ENCODE assay signal across 25 cellular contexts in the genomic region with DNA sequence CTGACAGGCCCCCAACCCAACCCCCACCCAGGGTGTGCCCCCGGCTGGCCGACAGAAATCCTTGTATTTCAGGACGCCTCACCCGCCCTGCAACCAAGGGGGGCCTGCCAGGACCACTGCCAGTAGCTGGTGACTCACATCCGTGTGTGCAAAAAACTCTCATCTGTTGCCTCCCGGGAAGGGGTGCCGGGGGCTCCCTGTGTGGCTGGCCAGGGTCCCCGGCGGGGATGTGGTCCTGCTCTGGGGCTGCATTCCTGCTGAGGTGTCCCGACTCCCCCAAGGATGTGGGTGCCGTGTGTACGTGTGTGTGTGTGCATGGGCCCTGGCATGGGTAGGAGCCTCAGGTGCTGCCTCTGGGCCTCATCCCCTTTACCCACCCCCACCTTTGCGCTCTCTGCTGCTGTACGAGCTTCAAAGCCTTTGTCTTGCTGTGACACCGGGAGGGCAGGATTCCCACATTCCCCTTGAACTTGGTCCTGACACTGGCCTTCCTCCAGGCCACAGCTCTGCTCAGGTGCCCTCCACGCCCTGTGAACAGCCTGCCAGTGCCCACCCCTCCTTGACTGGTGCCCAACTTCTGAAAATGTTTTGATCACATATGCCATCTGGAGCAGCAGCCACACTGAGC.
DNase-seq lines count a peak whose midpoint lies in the region; ATAC-seq lines count a peak whose summit lies in the region.
"Had no signal": no experiment of that assay in that cellular context is flagged by ENCODE, and none has a peak within 500 bp of the region (broad histone marks: within the 10 kb centered on the region; RNA-seq: fewer than 3 reads in every experiment).

No MANE protein-coding gene starts in this region.

- H3K4me1 Mint-ChIP-seq in CD8-positive, alpha-beta memory T cell = peaks cover 63 to 84% (median 83%) of the 10 kb centered on the region in 3 donors
- peaks cover 83 to 97% of the 10 kb centered on the region in 2 donors for H3K4me1 Mint-ChIP-seq in immature natural killer cell
- H3K4me1 Mint-ChIP-seq: nephron had no signal

- ATAC-seq in GM18519 (IDR thresholded peaks at IDR 0.05; ENCODE audit: low FRiP score, unreplicated experiment) (no peak), GM19035 (IDR thresholded peaks at IDR 0.05; ENCODE audit: unreplicated experiment) (no peak)
- ATAC-seq: SK-N-SH treated with all-trans-retinoic acid at 6 μM for 48 hours had no signal

- no peaks in the 10 kb centered on the region for H3K36me3 Mint-ChIP-seq in CD8-positive, alpha-beta memory T cell
- H3K36me3 Mint-ChIP-seq in immature natural killer cell = no peaks in the 10 kb centered on the region
- H3K36me3 Mint-ChIP-seq: type B pancreatic cell had no signal

- H3K27ac Mint-ChIP-seq in CD8-positive, alpha-beta memory T cell = peak overlapping the region; percentile 63 to 98 (median 87)
- peak overlapping the region in 4 of 6 donors; percentile 76 to 96 (median 84) for H3K27ac Mint-ChIP-seq in immature natural killer cell
- H3K27ac Mint-ChIP-seq: activated T-helper 1 cell treated with anti-CD3 and anti-CD28 coated beads, Interleukin-12 subunit alpha, Interleukin-12 subunit beta, Interleukin-2, Interleukin-4 antibody, amounts not matched to agents 30 ng/mL and 10 ng/mL and 1 ng/mL, durations not matched to agents 14 hours and 24 hours and 36 hours; nephron; type B pancreatic cell had no signal

- H3K27me3 Mint-ChIP-seq in CD8-positive, alpha-beta memory T cell = no peaks in the 10 kb centered on the region
- H3K27me3 Mint-ChIP-seq in immature natural killer cell (ENCODE audit: low read depth in 3 of 3) = peaks cover 12 to 23% (median 22%) of the 10 kb centered on the region in 3 donors

- peaks cover 69% of the 10 kb centered on the region for H3K4me1 ChIP-seq in CD8-positive, alpha-beta memory T cell (ENCODE audit: insufficient read depth, low read length)

- H3K36me3 ChIP-seq in CD8-positive, alpha-beta memory T cell (ENCODE audit: insufficient read depth, low read length) = no peaks in the 10 kb centered on the region
- H3K36me3 ChIP-seq in MG63 = no peaks in the 10 kb centered on the region

- peak overlapping the region; percentile 20 for H3K27ac ChIP-seq in CD8-positive, alpha-beta memory T cell (ENCODE audit: low read depth, low read length)
- H3K27ac ChIP-seq: VCaP had no signal

- H3K4me3 ChIP-seq in CD8-positive, alpha-beta memory T cell (ENCODE audit: low read length) = no peak overlapping the region
- H3K4me3 ChIP-seq in MG63 = no peak overlapping the region
- H3K4me3 ChIP-seq: smooth muscle cell had no signal

- CTCF ChIA-PET in CD8-positive, alpha-beta memory T cell (lab: Charles Lee) = interaction anchor here (1.2 kb wide), 2 partner anchors 10 to 17 kb away, joined by 4 to 5 read pairs; no protein-coding TSS in a partner anchor

- H3K9me3 ChIP-seq in CD8-positive, alpha-beta memory T cell (ENCODE audit: low read length) = no peaks in the 10 kb centered on the region
- no peaks in the 10 kb centered on the region for H3K9me3 ChIP-seq in MG63

- no peaks in the 10 kb centered on the region for H3K27me3 ChIP-seq in CD8-positive, alpha-beta memory T cell (ENCODE audit: insufficient read depth, low read length, poor library complexity, severe bottlenecking)
- no peaks in the 10 kb centered on the region for H3K27me3 ChIP-seq in MG63

- peak overlapping the region in 3 of 7 donors; percentile 29 to 73 (median 44) for H3K4me3 Mint-ChIP-seq in CD8-positive, alpha-beta memory T cell
- H3K4me3 Mint-ChIP-seq in immature natural killer cell = peak overlapping the region in 4 of 5 donors; percentile 50 to 84 (median 54)
- H3K4me3 Mint-ChIP-seq: activated T-helper 1 cell treated with anti-CD3 and anti-CD28 coated beads, Interleukin-12 subunit alpha, Interleukin-12 subunit beta, Interleukin-2, Interleukin-4 antibody, amounts not matched to agents 30 ng/mL and 10 ng/mL and 1 ng/mL, durations not matched to agents 14 hours and 24 hours and 36 hours; nephron; type B pancreatic cell had no signal

- DNase-seq in AG08395 (ENCODE audit: low spot score) = peak; percentile 33
- DNase-seq in CD8-positive, alpha-beta memory T cell = no peak
- peak; percentile 54 for DNase-seq in MG63
- DNase-seq in immature natural killer cell = no peak
- DNase-seq in NCI-H1436 treated with DMSO at 0.1 percent for 48 hours (lab: John Stamatoyannopoulos, UW) = no peak
- DNase-seq: activated CD4-positive, alpha-beta T cell treated with anti-CD3 and anti-CD28 coated beads, Interleukin-2, amount 50 U/mL, for 1 hour; activated naive CD4-positive, alpha-beta T cell treated with anti-CD3 and anti-CD28 coated beads, Interleukin-2, amount 50 U/mL, for 16 hours; amygdala; DMS 273 treated with DMSO at 0.1 percent for 48 hours; effector CD4-positive, alpha-beta T cell; glutamatergic neuron; Kasumi-1; kidney; MV-4-11; NCI-H146; NCI-H510A; stimulated activated CD4-positive, alpha-beta T cell treated with anti-CD3 and anti-CD28 coated beads, Interleukin-1b, Interleukin-23, amount 100 ng/mL, for 48 hours had no signal

- POLR2A ChIA-PET in CD8-positive, alpha-beta memory T cell (lab: Charles Lee) = no interaction called here

- H3K9me3 Mint-ChIP-seq in CD8-positive, alpha-beta memory T cell = no peaks in the 10 kb centered on the region
- H3K9me3 Mint-ChIP-seq in immature natural killer cell = no peaks in the 10 kb centered on the region
- H3K9me3 Mint-ChIP-seq: activated T-helper 1 cell treated with anti-CD3 and anti-CD28 coated beads, Interleukin-12 subunit alpha, Interleukin-12 subunit beta, Interleukin-2, Interleukin-4 antibody, amounts not matched to agents 30 ng/mL and 10 ng/mL and 1 ng/mL, durations not matched to agents 14 hours and 24 hours and 36 hours; nephron; type B pancreatic cell had no signal

Comparison
In these comparisons a context has a peak if more than half of its experiments do, and no peak if none do; other contexts are left out.
1. DNase-seq: peak in AG08395 (single experiment) and MG63 (single experiment); none in CD8-positive, alpha-beta memory T cell (0 of 5), immature natural killer cell (0 of 3) and NCI-H1436 treated with DMSO at 0.1 percent for 48 hours (single experiment).